In the genomic region with DNA sequence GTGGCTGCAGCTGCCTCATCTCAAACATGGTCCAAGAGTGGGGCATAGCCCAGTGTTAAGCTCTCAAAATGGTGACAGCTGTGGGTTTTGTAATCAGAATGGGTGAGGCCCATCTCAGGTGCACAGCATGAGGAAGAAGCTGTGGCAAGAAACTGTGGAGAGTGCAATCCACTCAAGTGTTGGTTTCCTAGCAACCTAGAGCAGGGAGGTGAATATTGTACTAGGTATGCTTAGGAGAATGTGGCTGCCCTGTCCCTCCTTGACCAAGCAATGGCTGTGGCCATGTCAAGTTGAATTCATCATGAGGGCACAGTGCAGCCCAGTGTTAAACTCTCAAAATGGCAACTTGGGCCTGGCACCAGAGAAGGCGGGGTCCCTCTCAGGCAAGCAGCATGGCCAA, we compare ENCODE assay signal across 7 cellular contexts.
"Had no signal": no experiment of that assay in that cellular context is flagged by ENCODE, and none has a peak within 500 bp of the region (broad histone marks: within the 10 kb centered on the region; RNA-seq: fewer than 3 reads in every experiment).

No MANE protein-coding gene starts in this region.

- H3K27ac ChIP-seq: GM23248, HL-60 had no signal

- ATAC-seq: HepG2 had no signal

- DNase-seq: GM23248, GOT3, H9, HCEC 1CT, KBM-7 had no signal

- H3K4me3 ChIP-seq: GM23248 had no signal
